1 cellular context compared by ENCODE assay signal in the genomic region with DNA sequence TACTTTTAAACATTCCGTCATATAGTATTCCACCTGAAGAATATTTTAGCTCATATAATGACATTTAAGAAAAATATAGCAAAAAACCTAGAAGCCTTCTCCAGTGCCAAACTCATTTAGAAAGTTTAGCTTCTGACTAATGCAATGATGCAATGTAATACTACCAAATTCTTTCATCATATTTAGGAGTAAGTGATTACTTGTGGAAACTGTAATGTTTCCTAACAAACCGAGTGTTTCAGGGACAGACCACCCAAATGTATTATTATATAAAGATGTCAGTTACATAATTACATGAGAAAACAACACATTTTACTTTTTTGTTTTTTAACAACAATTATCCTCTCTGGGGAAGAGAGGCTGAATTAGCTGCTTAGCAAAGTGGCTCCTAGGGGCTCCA.
TF ChIP-seq lines count a peak whose summit lies in the region.

No MANE protein-coding gene starts in this region.

TF ChIP-seq in K562, 482 proteins besides CTCF, POLR2A, EP300 and RAD21 (continued from another document):
- TF ChIP-seq, protein P1, sequence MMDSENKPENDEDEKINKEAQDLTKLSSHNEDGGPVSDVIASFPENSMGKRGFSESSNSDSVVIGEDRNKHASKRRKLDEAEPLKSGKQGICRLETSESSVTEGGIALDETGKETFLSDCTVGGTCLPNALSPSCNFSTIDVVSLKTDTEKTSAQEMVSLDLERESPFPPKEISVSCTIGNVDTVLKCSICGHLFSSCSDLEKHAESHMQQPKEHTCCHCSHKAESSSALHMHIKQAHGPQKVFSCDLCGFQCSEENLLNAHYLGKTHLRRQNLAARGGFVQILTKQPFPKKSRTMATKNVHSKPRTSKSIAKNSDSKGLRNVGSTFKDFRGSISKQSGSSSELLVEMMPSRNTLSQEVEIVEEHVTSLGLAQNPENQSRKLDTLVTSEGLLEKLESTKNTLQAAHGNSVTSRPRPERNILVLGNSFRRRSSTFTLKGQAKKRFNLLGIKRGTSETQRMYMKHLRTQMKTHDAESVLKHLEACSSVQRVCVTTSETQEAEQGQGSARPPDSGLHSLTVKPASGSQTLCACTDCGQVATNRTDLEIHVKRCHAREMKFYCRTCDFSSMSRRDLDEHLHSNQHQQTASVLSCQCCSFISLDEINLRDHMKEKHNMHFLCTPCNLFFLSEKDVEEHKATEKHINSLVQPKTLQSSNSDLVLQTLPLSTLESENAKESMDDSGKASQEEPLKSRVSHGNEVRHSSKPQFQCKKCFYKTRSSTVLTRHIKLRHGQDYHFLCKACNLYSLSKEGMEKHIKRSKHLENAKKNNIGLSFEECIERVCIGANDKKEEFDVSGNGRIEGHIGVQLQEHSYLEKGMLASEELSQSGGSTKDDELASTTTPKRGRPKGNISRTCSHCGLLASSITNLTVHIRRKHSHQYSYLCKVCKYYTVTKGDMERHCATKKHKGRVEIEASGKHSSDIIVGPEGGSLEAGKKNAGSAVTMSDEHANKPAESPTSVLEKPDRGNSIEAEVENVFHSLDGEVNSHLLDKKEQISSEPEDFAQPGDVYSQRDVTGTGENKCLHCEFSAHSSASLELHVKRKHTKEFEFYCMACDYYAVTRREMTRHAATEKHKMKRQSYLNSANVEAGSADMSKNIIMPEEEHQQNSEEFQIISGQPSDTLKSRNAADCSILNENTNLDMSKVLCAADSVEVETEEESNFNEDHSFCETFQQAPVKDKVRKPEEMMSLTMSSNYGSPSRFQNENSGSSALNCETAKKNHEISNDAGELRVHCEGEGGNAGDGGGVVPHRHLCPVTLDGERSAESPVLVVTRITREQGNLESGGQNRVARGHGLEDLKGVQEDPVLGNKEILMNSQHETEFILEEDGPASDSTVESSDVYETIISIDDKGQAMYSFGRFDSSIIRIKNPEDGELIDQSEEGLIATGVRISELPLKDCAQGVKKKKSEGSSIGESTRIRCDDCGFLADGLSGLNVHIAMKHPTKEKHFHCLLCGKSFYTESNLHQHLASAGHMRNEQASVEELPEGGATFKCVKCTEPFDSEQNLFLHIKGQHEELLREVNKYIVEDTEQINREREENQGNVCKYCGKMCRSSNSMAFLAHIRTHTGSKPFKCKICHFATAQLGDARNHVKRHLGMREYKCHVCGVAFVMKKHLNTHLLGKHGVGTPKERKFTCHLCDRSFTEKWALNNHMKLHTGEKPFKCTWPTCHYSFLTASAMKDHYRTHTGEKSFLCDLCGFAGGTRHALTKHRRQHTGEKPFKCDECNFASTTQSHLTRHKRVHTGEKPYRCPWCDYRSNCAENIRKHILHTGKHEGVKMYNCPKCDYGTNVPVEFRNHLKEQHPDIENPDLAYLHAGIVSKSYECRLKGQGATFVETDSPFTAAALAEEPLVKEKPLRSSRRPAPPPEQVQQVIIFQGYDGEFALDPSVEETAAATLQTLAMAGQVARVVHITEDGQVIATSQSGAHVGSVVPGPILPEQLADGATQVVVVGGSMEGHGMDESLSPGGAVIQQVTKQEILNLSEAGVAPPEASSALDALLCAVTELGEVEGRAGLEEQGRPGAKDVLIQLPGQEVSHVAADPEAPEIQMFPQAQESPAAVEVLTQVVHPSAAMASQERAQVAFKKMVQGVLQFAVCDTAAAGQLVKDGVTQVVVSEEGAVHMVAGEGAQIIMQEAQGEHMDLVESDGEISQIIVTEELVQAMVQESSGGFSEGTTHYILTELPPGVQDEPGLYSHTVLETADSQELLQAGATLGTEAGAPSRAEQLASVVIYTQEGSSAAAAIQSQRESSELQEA (IDR thresholded peaks at IDR 0.05; ENCODE audit: low read depth) = no peak
- no peak for TF ChIP-seq KLF6 (CRISPR knock-in tag; IDR thresholded peaks at IDR 0.05; ENCODE audit: borderline replicate concordance)
- no peak for TF ChIP-seq ZFX (CRISPR knock-in tag; IDR thresholded peaks at IDR 0.05)
- TF ChIP-seq TAF1 (IDR thresholded peaks at IDR 0.05; ENCODE audit: control insufficient read depth, extremely low read depth, insufficient read depth, low read length, severe bottlenecking) = no peak
- no peak for TF ChIP-seq CEBPG (CRISPR knock-in tag; IDR thresholded peaks at IDR 0.05)
- peak; percentile 87 to 97 for TF ChIP-seq CEBPG (tag; conservative IDR thresholded peaks at IDR 0.05 in 1 of 2, IDR thresholded peaks at IDR 0.05 in 1 of 2)
- TF ChIP-seq ATF3 (IDR thresholded peaks at IDR 0.05) = peak; percentile 86
- no peak for TF ChIP-seq ATF3 (CRISPR knock-in tag; conservative IDR thresholded peaks at IDR 0.05)
- no peak for TF ChIP-seq POLR2AphosphoS2 (IDR thresholded peaks at IDR 0.05; ENCODE audit: low read length)
- TF ChIP-seq POLR2H (tag; IDR thresholded peaks at IDR 0.05; ENCODE audit: low read depth) = peak; percentile 51
- TF ChIP-seq PTRF (tag; IDR thresholded peaks at IDR 0.05) = no peak
- peak; percentile 53 for TF ChIP-seq CEBPB (tag; IDR thresholded peaks at IDR 0.05)
- TF ChIP-seq NFIC (IDR thresholded peaks at IDR 0.05) = no peak
- no peak for TF ChIP-seq CTBP1 (IDR thresholded peaks at IDR 0.05; ENCODE audit: borderline replicate concordance)
- TF ChIP-seq FOS (IDR thresholded peaks at IDR 0.05; ENCODE audit: extremely low read depth, insufficient read length) = no peak
- TF ChIP-seq ZFP30 (CRISPR knock-in tag; IDR thresholded peaks at IDR 0.05; ENCODE audit: borderline replicate concordance) = no peak
- no peak for TF ChIP-seq MBD1 (CRISPR knock-in tag; IDR thresholded peaks at IDR 0.05)
- no peak for TF ChIP-seq PYGO2 (tag; IDR thresholded peaks at IDR 0.05)
TF ChIP-seq in K562: peak in this region for 5.
